ENCODE assay signal across 9 cellular contexts in the genomic region with DNA sequence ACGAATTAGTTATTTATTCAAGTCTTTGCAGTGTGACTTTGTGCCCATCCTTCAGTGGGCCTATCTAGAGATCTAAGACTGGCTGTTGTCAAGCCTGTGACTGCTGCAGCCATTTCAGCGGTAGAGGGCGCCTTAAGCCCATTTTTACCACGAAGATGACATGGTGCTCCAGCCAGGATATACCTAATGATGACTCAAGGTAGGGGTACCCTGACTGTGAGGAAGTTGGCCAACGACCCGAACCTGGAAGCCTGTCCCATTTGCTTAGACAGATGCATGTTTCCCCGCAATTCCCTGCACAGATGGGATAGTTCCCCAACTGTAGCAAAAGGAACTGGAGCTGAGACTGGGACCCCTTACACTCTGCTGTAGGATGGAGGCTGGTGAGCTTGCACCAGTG.
DNase-seq lines count a peak whose midpoint lies in the region; ATAC-seq and TF ChIP-seq lines count a peak whose summit lies in the region.
"Had no signal": no experiment of that assay in that cellular context is flagged by ENCODE, and none has a peak within 500 bp of the region (broad histone marks: within the 10 kb centered on the region; RNA-seq: fewer than 3 reads in every experiment).

No MANE protein-coding gene starts in this region.

- TF ChIP-seq CTCF in GM20000 (IDR thresholded peaks at IDR 0.05; ENCODE audit: extremely low read depth, missing control alignments), result no peak

- no peaks in the 10 kb centered on the region for H3K4me1 Mint-ChIP-seq in activated naive CD4-positive, alpha-beta T cell treated with anti-CD3 and anti-CD28 coated beads, Interleukin-2, amount 10 ng/mL, durations not matched to agents 7 days and 5 days

- CTCF ChIA-PET in activated naive CD4-positive, alpha-beta T cell treated with anti-CD3 and anti-CD28 coated beads, Interleukin-2, amount 10 ng/mL, durations not matched to agents 7 days and 5 days (lab: Charles Lee), result no interaction called here

- H3K4me3 Mint-ChIP-seq in activated naive CD4-positive, alpha-beta T cell treated with anti-CD3 and anti-CD28 coated beads, Interleukin-2, amount 10 ng/mL, durations not matched to agents 7 days and 5 days, result no peak overlapping the region

- no peaks in the 10 kb centered on the region for H3K27me3 Mint-ChIP-seq in activated naive CD4-positive, alpha-beta T cell treated with anti-CD3 and anti-CD28 coated beads, Interleukin-2, amount 10 ng/mL, durations not matched to agents 7 days and 5 days

- no peak for ATAC-seq in HG03039 (IDR thresholded peaks at IDR 0.05; ENCODE audit: unreplicated experiment)
- ATAC-seq: gastrocnemius medialis had no signal

- peak; percentile 21 for DNase-seq in activated naive CD4-positive, alpha-beta T cell treated with anti-CD3 and anti-CD28 coated beads, Interleukin-2, amount 10 ng/mL, durations not matched to agents 7 days and 5 days
- DNase-seq in activated naive CD4-positive, alpha-beta T cell treated with Interleukin-2 at 50 U/mL for 16 hours, result no peak
- DNase-seq in NCI-H748 treated with DMSO at 0.1 percent for 48 hours (lab: John Stamatoyannopoulos, UW) (peak; percentile 72), fibroblast of gingiva (ENCODE audit: low read depth) (peak; percentile 3), smooth muscle cell of the brain vasculature (ENCODE audit: low read depth, low spot score) (peak; percentile 10), GM20000 (ENCODE audit: low spot score) (no peak)
- DNase-seq in central memory CD4-positive, alpha-beta T cell, result no peak
- DNase-seq: gastrocnemius medialis had no signal

- no peak overlapping the region for H3K27ac Mint-ChIP-seq in activated naive CD4-positive, alpha-beta T cell treated with anti-CD3 and anti-CD28 coated beads, Interleukin-2, amount 10 ng/mL, durations not matched to agents 7 days and 5 days

- H3K36me3 Mint-ChIP-seq in activated naive CD4-positive, alpha-beta T cell treated with anti-CD3 and anti-CD28 coated beads, Interleukin-2, amount 10 ng/mL, durations not matched to agents 7 days and 5 days, result peaks cover 14% of the 10 kb centered on the region

- peaks cover 6% of the 10 kb centered on the region for H3K9me3 Mint-ChIP-seq in activated naive CD4-positive, alpha-beta T cell treated with anti-CD3 and anti-CD28 coated beads, Interleukin-2, amount 10 ng/mL, durations not matched to agents 7 days and 5 days

Comparison
In these comparisons a context has a peak if more than half of its experiments do, and no peak if none do; other contexts are left out.
1. DNase-seq: peak in activated naive CD4-positive, alpha-beta T cell treated with anti-CD3 and anti-CD28 coated beads, Interleukin-2, amount 10 ng/mL, durations not matched to agents 7 days and 5 days (single experiment), NCI-H748 treated with DMSO at 0.1 percent for 48 hours (single experiment), fibroblast of gingiva (single experiment) and smooth muscle cell of the brain vasculature (single experiment); none in activated naive CD4-positive, alpha-beta T cell treated with Interleukin-2 at 50 U/mL for 16 hours (single experiment), GM20000 (single experiment) and central memory CD4-positive, alpha-beta T cell (single experiment).